12 cellular contexts compared by ENCODE assay signal in genomic region chr2:87972385-87972784, GRCh38. TPM values are rescaled to one million over a fixed set of nuclear protein-coding genes. Genes with fewer than 3 reads are reported as not detected.
"Had no signal": no experiment of that assay in that cellular context is flagged by ENCODE, and none has a peak within 500 bp of the region (broad histone marks: within the 10 kb centered on the region; RNA-seq: fewer than 3 reads in every experiment).

No MANE protein-coding gene starts in this region.

RNA-seq across cellular contexts. Expression of gene RNU2-63P, which starts 44.0 kb away (rescaled TPM):
- total RNA-seq: gastrocnemius medialis, glomerular endothelial cell, liver, mononuclear cell, osteocyte, prostate gland, right atrium auricular region, smooth muscle cell, thoracic aorta, tibial nerve, upper lobe of left lung, uterus had no signal
